In genomic region chr16:74699666-74700065, GRCh38 we compare ENCODE assay signal across 9 cellular contexts. TPM values are rescaled to one million over a fixed set of nuclear protein-coding genes. Genes with fewer than 3 reads are reported as not detected.
DNase-seq lines count a peak whose midpoint lies in the region; ATAC-seq, FAIRE-seq and TF ChIP-seq lines count a peak whose summit lies in the region.
"Had no signal": no experiment of that assay in that cellular context is flagged by ENCODE, and none has a peak within 500 bp of the region (broad histone marks: within the 10 kb centered on the region; RNA-seq: fewer than 3 reads in every experiment).

No MANE protein-coding gene starts in this region.

- no peaks in the 10 kb centered on the region for H3K36me3 Mint-ChIP-seq in natural killer cell

- no peaks in the 10 kb centered on the region for H3K9me3 Mint-ChIP-seq in natural killer cell

- peak overlapping the region; percentile 76; the same call in 1 of the 2 replicates for H3K27ac ChIP-seq in C4-2B

- H3K27me3 Mint-ChIP-seq in natural killer cell (ENCODE audit: low read depth in 2 of 2) = no peaks in the 10 kb centered on the region

- intact Hi-C loops in natural killer cell (cut with micrococcal nuclease) = loop anchor here (2.0 to 10.0 kb wide), 2 partner anchors 33 to 285 kb away; partner anchors contain the start of genes RFWD3 and WDR59

- no peak for DNase-seq in LNCaP clone FGC (ENCODE audit: low read depth)
- DNase-seq in bronchial epithelial cell (ENCODE audit: low read depth) = no peak
- DNase-seq in natural killer cell = no peak
- no peak for DNase-seq in D721Med (ENCODE audit: insufficient read length, low spot score)
- no peak for DNase-seq in HTR-8/SVneo (ENCODE audit: insufficient read length, low spot score)
- DNase-seq in RCC 7860 (ENCODE audit: low spot score) = no peak

- FAIRE-seq in bronchial epithelial cell (lab: Jason Lieb, UNC) (no peak), D721Med (lab: Jason Lieb, UNC) (no peak), HTR-8/SVneo (lab: Jason Lieb, UNC) (no peak), RCC 7860 (lab: Jason Lieb, UNC) (no peak)
- FAIRE-seq: GM12892 had no signal

- peak overlapping the region; percentile 100 for H3K4me3 Mint-ChIP-seq in natural killer cell

- H3K36me3 ChIP-seq in bronchial epithelial cell (ENCODE audit: control insufficient read depth, insufficient read depth, low read length) = no peaks in the 10 kb centered on the region

- H3K4me1 Mint-ChIP-seq in natural killer cell = peaks cover 57 to 60% of the 10 kb centered on the region in 2 donors

- H3K27ac Mint-ChIP-seq in natural killer cell = peak overlapping the region; percentile 98 to 99

- no peak for ATAC-seq in natural killer cell
- no peak for ATAC-seq in GM21825 (IDR thresholded peaks at IDR 0.05; ENCODE audit: unreplicated experiment)

- H3K27me3 ChIP-seq in bronchial epithelial cell (ENCODE audit: control insufficient read depth, insufficient read depth, low read length) = no peaks in the 10 kb centered on the region

- peak overlapping the region; percentile 55 for H3K4me3 ChIP-seq in LNCaP clone FGC (ENCODE audit: low read depth, low read length)
- H3K4me3 ChIP-seq in bronchial epithelial cell (ENCODE audit: low read depth, low read length) = peak overlapping the region; percentile 72

- TF ChIP-seq CTCF in C4-2B (conservative IDR thresholded peaks at IDR 0.05) (no peak), LNCaP clone FGC (IDR thresholded peaks at IDR 0.05; ENCODE audit: control insufficient read depth, extremely low read depth, insufficient read depth) (no peak), bronchial epithelial cell (IDR thresholded peaks at IDR 0.05; ENCODE audit: insufficient read depth, low read length, severe bottlenecking) (no peak), natural killer cell (IDR thresholded peaks at IDR 0.05) (no peak), D721Med (IDR thresholded peaks at IDR 0.05; ENCODE audit: insufficient read depth, missing control alignments) (no peak)

RNA-seq across cellular contexts. Expression of gene MLKL, which starts 1.0 kb away (rescaled TPM):
- total RNA-seq in bronchial epithelial cell (2.7 and 6.3 TPM in 2 replicates), natural killer cell (10 to 100 TPM; 39.8 to 57.5 (median 52.1) TPM)

RNA-seq across cellular contexts. Expression of gene RFWD3, which starts 33.0 kb away (rescaled TPM):
- 11.6 and 13.7 TPM in 2 replicates for total RNA-seq in bronchial epithelial cell
- total RNA-seq in natural killer cell = 10 to 100 TPM; 41.1 to 53.4 (median 47.5) TPM
